Comparison of ENCODE assay signal across 31 cellular contexts in genomic region chr10:17379151-17379690, GRCh38.
"Had no signal": no experiment of that assay in that cellular context is flagged by ENCODE, and none has a peak within 500 bp of the region (broad histone marks: within the 10 kb centered on the region; RNA-seq: fewer than 3 reads in every experiment).

No MANE protein-coding gene starts in this region.

- DNase-seq: hippocampal formation; immature natural killer cell; kidney; left colon; left lung; lower lobe of right lung; mammary epithelial cell; mesenchymal stem cell; naive B cell; natural killer cell; nucleus accumbens; pancreas; posterior cingulate gyrus; retina; right cardiac atrium; stimulated activated CD4-positive, alpha-beta T cell treated with anti-CD3 and anti-CD28 coated beads, Interleukin-12 subunit alpha, Interleukin-12 subunit beta, amount 100 ng/mL, for 4 hours; stimulated activated CD4-positive, alpha-beta T cell treated with anti-CD3 and anti-CD28 coated beads, Interleukin-15, amount 100 ng/mL, for 24 hours; stimulated activated CD4-positive, alpha-beta T cell treated with anti-CD3 and anti-CD28 coated beads, Interleukin-2, amount 100 ng/mL, for 24 hours; stimulated activated CD4-positive, alpha-beta T cell treated with anti-CD3 and anti-CD28 coated beads, Interleukin-4, amount 100 ng/mL, for 1 hour; stimulated activated naive B cell treated with anti-CD40 and anti-IgM and Interleukin-4, amounts not matched to agents 10 μg/mL and 1 μg/mL and 100 μg/mL, for 72 hours; stimulated activated naive CD8-positive, alpha-beta T cell treated with anti-CD3 and anti-CD28 coated beads, Interleukin-15, Interleukin-2, amounts not matched to agents 100 U/mL and 50 U/mL, for 24 hours; stomach; testis; thyroid gland; transverse colon; upper lobe of left lung had no signal

- H3K9me3 Mint-ChIP-seq: immature natural killer cell; mesothelial cell of epicardium; naive B cell; natural killer cell; stimulated activated naive B cell treated with anti-CD40 and anti-IgM and Interleukin-4, amounts not matched to agents 10 μg/mL and 1 μg/mL and 100 μg/mL, for 72 hours had no signal

- H3K4me1 ChIP-seq: left lung, prostate gland, thyroid gland, upper lobe of left lung had no signal

- H3K4me1 Mint-ChIP-seq: immature natural killer cell; naive B cell; natural killer cell; stimulated activated naive B cell treated with anti-CD40 and anti-IgM and Interleukin-4, amounts not matched to agents 10 μg/mL and 1 μg/mL and 100 μg/mL, for 72 hours had no signal

- H3K4me3 ChIP-seq: left lung, lower lobe of right lung, pancreas, prostate gland, skin epidermis, stomach, testis, thyroid gland, transverse colon, upper lobe of left lung, vagina had no signal

- H3K27ac ChIP-seq: left lung, lower lobe of right lung, pancreas, prostate gland, skin epidermis, stomach, testis, thyroid gland, transverse colon, upper lobe of left lung, vagina had no signal

- H3K36me3 Mint-ChIP-seq: mesothelial cell of epicardium; naive B cell; natural killer cell; stimulated activated naive B cell treated with anti-CD40 and anti-IgM and Interleukin-4, amounts not matched to agents 10 μg/mL and 1 μg/mL and 100 μg/mL, for 72 hours had no signal

- H3K36me3 ChIP-seq: left lung, lower lobe of right lung, pancreas, prostate gland, stomach, thyroid gland, transverse colon, upper lobe of left lung, vagina had no signal

- H3K4me3 Mint-ChIP-seq: immature natural killer cell; mesothelial cell of epicardium; naive B cell; natural killer cell; stimulated activated naive B cell treated with anti-CD40 and anti-IgM and Interleukin-4, amounts not matched to agents 10 μg/mL and 1 μg/mL and 100 μg/mL, for 72 hours had no signal

- H3K27ac Mint-ChIP-seq: immature natural killer cell; mesothelial cell of epicardium; natural killer cell; stimulated activated naive B cell treated with anti-CD40 and anti-IgM and Interleukin-4, amounts not matched to agents 10 μg/mL and 1 μg/mL and 100 μg/mL, for 72 hours had no signal

- H3K9me3 ChIP-seq: lower lobe of right lung, pancreas, prostate gland, stomach, testis, thyroid gland, transverse colon, upper lobe of left lung, vagina had no signal

- H3K27me3 ChIP-seq: left lung, pancreas, stomach, testis, thyroid gland, transverse colon, upper lobe of left lung, vagina had no signal

- ATAC-seq: left lung; lower lobe of right lung; natural killer cell; right cardiac atrium; sciatic nerve; stimulated activated naive B cell treated with anti-CD40 and anti-IgM and Interleukin-4, amounts not matched to agents 10 μg/mL and 1 μg/mL and 100 μg/mL, for 72 hours; stimulated activated naive CD8-positive, alpha-beta T cell treated with anti-CD3 and anti-CD28 coated beads, Interleukin-15, Interleukin-2, amounts not matched to agents 100 U/mL and 50 U/mL, for 24 hours had no signal
